Comparison of ENCODE assay signal across 8 cellular contexts in genomic region chr18:62249478-62250097, GRCh38.
DNase-seq lines count a peak whose midpoint lies in the region; ATAC-seq and TF ChIP-seq lines count a peak whose summit lies in the region.

No MANE protein-coding gene starts in this region.

- no peak overlapping the region for H3K4me3 ChIP-seq in GM12865 (ENCODE audit: low read depth, low read length)

- H3K27me3 Mint-ChIP-seq in activated CD4-positive, alpha-beta memory T cell treated with anti-CD3 and anti-CD28 coated beads for 36 hours, result no peaks in the 10 kb centered on the region
- H3K27me3 Mint-ChIP-seq in memory B cell, result no peaks in the 10 kb centered on the region

- ATAC-seq in HG03432 (IDR thresholded peaks at IDR 0.05; ENCODE audit: unreplicated experiment), result peak; percentile 69
- peak; percentile 60 for ATAC-seq in memory B cell (ENCODE audit: low read depth)
- no peak for ATAC-seq in GM21529 (IDR thresholded peaks at IDR 0.05; ENCODE audit: unreplicated experiment)

- DNase-seq in GM12865 (ENCODE audit: low read depth) (peak; percentile 90), NCI-H69 (lab: John Stamatoyannopoulos, UW) (peak; percentile 92), memory B cell (ENCODE audit: low spot score in 2 of 2) (peak; percentile 38 to 42)
- DNase-seq in activated CD4-positive, alpha-beta memory T cell treated with anti-CD3 and anti-CD28 coated beads for 36 hours, result peak; percentile 78
- DNase-seq in effector CD8-positive, alpha-beta T cell (lab: John Stamatoyannopoulos, UW), result peak; percentile 47
- peak; percentile 17 for DNase-seq in stimulated activated CD8-positive, alpha-beta memory T cell treated with anti-CD3 and anti-CD28 coated beads, Interleukin-15, amount 100 ng/mL, for 24 hours (ENCODE audit: low read depth)

- H3K4me1 Mint-ChIP-seq in activated CD4-positive, alpha-beta memory T cell treated with anti-CD3 and anti-CD28 coated beads for 36 hours (ENCODE audit: low read depth), result no peaks in the 10 kb centered on the region
- H3K4me1 Mint-ChIP-seq in memory B cell, result no peaks in the 10 kb centered on the region

- H3K27ac Mint-ChIP-seq in activated CD4-positive, alpha-beta memory T cell treated with anti-CD3 and anti-CD28 coated beads for 36 hours, result no peak overlapping the region
- H3K27ac Mint-ChIP-seq in memory B cell, result no peak overlapping the region

- POLR2A ChIA-PET in activated CD4-positive, alpha-beta memory T cell treated with anti-CD3 and anti-CD28 coated beads for 36 hours (lab: Charles Lee), result no interaction called here

- H3K36me3 Mint-ChIP-seq in activated CD4-positive, alpha-beta memory T cell treated with anti-CD3 and anti-CD28 coated beads for 36 hours, result peaks cover 7% of the 10 kb centered on the region
- H3K36me3 Mint-ChIP-seq in memory B cell, result no peaks in the 10 kb centered on the region

- intact Hi-C loops in activated CD4-positive, alpha-beta memory T cell treated with anti-CD3 and anti-CD28 coated beads for 36 hours (cut with micrococcal nuclease), result loop anchor here (1.0 kb wide), 2 partner anchors 62 to 66 kb away; partner anchors contain the start of genes PIGN and RELCH

- TF ChIP-seq CTCF in GM12865 (IDR thresholded peaks at IDR 0.05; ENCODE audit: insufficient read depth, low read depth, low read length, missing control alignments), result peak; percentile 69

- CTCF ChIA-PET in activated CD4-positive, alpha-beta memory T cell treated with anti-CD3 and anti-CD28 coated beads for 36 hours (lab: Charles Lee), result interaction anchor here (0.6 to 6.9 kb wide), 28 partner anchors 9 to 732 kb away, joined by 3 to 150 read pairs (median 5); partner anchors contain the start of genes PIGN and RELCH

- H3K4me3 Mint-ChIP-seq in activated CD4-positive, alpha-beta memory T cell treated with anti-CD3 and anti-CD28 coated beads for 36 hours, result no peak overlapping the region
- no peak overlapping the region for H3K4me3 Mint-ChIP-seq in memory B cell

- no peaks in the 10 kb centered on the region for H3K9me3 Mint-ChIP-seq in activated CD4-positive, alpha-beta memory T cell treated with anti-CD3 and anti-CD28 coated beads for 36 hours
- H3K9me3 Mint-ChIP-seq in memory B cell, result no peaks in the 10 kb centered on the region

Comparison
In these comparisons a context has a peak if more than half of its experiments do, and no peak if none do; other contexts are left out.
1. DNase-seq: peak in every context shown above with its lines; median percentile 92 in NCI-H69; 90 in GM12865; 78 in activated CD4-positive, alpha-beta memory T cell treated with anti-CD3 and anti-CD28 coated beads for 36 hours; 47 in effector CD8-positive, alpha-beta T cell; 40 in memory B cell; 17 in stimulated activated CD8-positive, alpha-beta memory T cell treated with anti-CD3 and anti-CD28 coated beads, Interleukin-15, amount 100 ng/mL, for 24 hours.